In genomic region chr1:236800623-236801022, GRCh38 we compare ENCODE assay signal across 18 cellular contexts. TPM values are rescaled to one million over a fixed set of nuclear protein-coding genes. Genes with fewer than 3 reads are reported as not detected.
DNase-seq lines count a peak whose midpoint lies in the region; ATAC-seq and TF ChIP-seq lines count a peak whose summit lies in the region.
"Had no signal": no experiment of that assay in that cellular context is flagged by ENCODE, and none has a peak within 500 bp of the region (broad histone marks: within the 10 kb centered on the region; RNA-seq: fewer than 3 reads in every experiment).

No MANE protein-coding gene starts in this region.

- no peak for DNase-seq in T-helper 1 cell
- no peak for DNase-seq in natural killer cell treated with Interleukin-12 subunit alpha and Interleukin-12 subunit beta and Interleukin-15 and Interleukin-18, amount 100 ng/mL, for 72 hours (ENCODE audit: low spot score)
- DNase-seq in natural killer cell = no peak
- DNase-seq in foreskin keratinocyte = no peak
- DNase-seq in RPMI8226 = no peak
- no peak for DNase-seq in kidney tubule cell (ENCODE audit: low spot score)
- DNase-seq: Kasumi-1, MV-4-11, NCI-H1436, NCI-H2029 treated with DMSO at 0.1 percent for 48 hours, NCI-H510A, NCI-H82 had no signal

- H3K27ac ChIP-seq in foreskin keratinocyte = peak overlapping the region; percentile 3
- H3K27ac ChIP-seq: 22Rv1, BLaER1 had no signal

- ATAC-seq in natural killer cell treated with Interleukin-12 subunit alpha and Interleukin-12 subunit beta and Interleukin-15 and Interleukin-18, amount 100 ng/mL, for 72 hours = peak in 1 of 2 donors; percentile 72
- no peak for ATAC-seq in natural killer cell
- peak; percentile 15 for ATAC-seq in foreskin keratinocyte
- no peak for ATAC-seq in HG03442 (IDR thresholded peaks at IDR 0.05; ENCODE audit: unreplicated experiment)
- ATAC-seq: Right ventricle myocardium inferior had no signal

- TF ChIP-seq CTCF in natural killer cell (IDR thresholded peaks at IDR 0.05) (no peak), foreskin keratinocyte (conservative IDR thresholded peaks at IDR 0.05) (no peak)

- no peaks in the 10 kb centered on the region for H3K27me3 Mint-ChIP-seq in T-helper 1 cell treated with Interleukin-12 subunit alpha and Interleukin-12 subunit beta and Interleukin-4 antibody, amounts not matched to agents 30 μg/mL and 1 μg/mL, for 36 hours (ENCODE audit: low read depth)
- no peaks in the 10 kb centered on the region for H3K27me3 Mint-ChIP-seq in natural killer cell treated with Interleukin-12 subunit alpha and Interleukin-12 subunit beta and Interleukin-15 and Interleukin-18, amount 100 ng/mL, for 72 hours
- no peaks in the 10 kb centered on the region for H3K27me3 Mint-ChIP-seq in natural killer cell (ENCODE audit: low read depth in 2 of 2)

- H3K4me3 Mint-ChIP-seq in T-helper 1 cell treated with Interleukin-12 subunit alpha and Interleukin-12 subunit beta and Interleukin-4 antibody, amounts not matched to agents 30 μg/mL and 1 μg/mL, for 36 hours = no peak overlapping the region
- peak overlapping the region; percentile 52 for H3K4me3 Mint-ChIP-seq in natural killer cell treated with Interleukin-12 subunit alpha and Interleukin-12 subunit beta and Interleukin-15 and Interleukin-18, amount 100 ng/mL, for 72 hours
- H3K4me3 Mint-ChIP-seq in natural killer cell = no peak overlapping the region

- peaks cover 8% of the 10 kb centered on the region for H3K4me1 ChIP-seq in foreskin keratinocyte
- H3K4me1 ChIP-seq: HAP-1 had no signal

- H3K4me1 Mint-ChIP-seq in T-helper 1 cell treated with Interleukin-12 subunit alpha and Interleukin-12 subunit beta and Interleukin-4 antibody, amounts not matched to agents 30 μg/mL and 1 μg/mL, for 36 hours (ENCODE audit: low read depth) = peaks cover 30% of the 10 kb centered on the region
- peaks cover 42 to 46% of the 10 kb centered on the region in 2 donors for H3K4me1 Mint-ChIP-seq in natural killer cell treated with Interleukin-12 subunit alpha and Interleukin-12 subunit beta and Interleukin-15 and Interleukin-18, amount 100 ng/mL, for 72 hours (ENCODE audit: low read depth in 2 of 2)
- peaks cover 40 to 52% of the 10 kb centered on the region in 2 donors for H3K4me1 Mint-ChIP-seq in natural killer cell

- H3K27me3 ChIP-seq in foreskin keratinocyte = no peaks in the 10 kb centered on the region
- H3K27me3 ChIP-seq: BLaER1 had no signal

- intact Hi-C loops in natural killer cell (cut with micrococcal nuclease) = no loop called here

- peaks cover 14% of the 10 kb centered on the region for H3K36me3 Mint-ChIP-seq in T-helper 1 cell treated with Interleukin-12 subunit alpha and Interleukin-12 subunit beta and Interleukin-4 antibody, amounts not matched to agents 30 μg/mL and 1 μg/mL, for 36 hours (ENCODE audit: low read depth)
- peaks cover 12% of the 10 kb centered on the region for H3K36me3 Mint-ChIP-seq in natural killer cell treated with Interleukin-12 subunit alpha and Interleukin-12 subunit beta and Interleukin-15 and Interleukin-18, amount 100 ng/mL, for 72 hours
- H3K36me3 Mint-ChIP-seq in natural killer cell = no peaks in the 10 kb centered on the region

- H3K9me3 Mint-ChIP-seq in T-helper 1 cell treated with Interleukin-12 subunit alpha and Interleukin-12 subunit beta and Interleukin-4 antibody, amounts not matched to agents 30 μg/mL and 1 μg/mL, for 36 hours = no peaks in the 10 kb centered on the region
- no peaks in the 10 kb centered on the region for H3K9me3 Mint-ChIP-seq in natural killer cell treated with Interleukin-12 subunit alpha and Interleukin-12 subunit beta and Interleukin-15 and Interleukin-18, amount 100 ng/mL, for 72 hours
- no peaks in the 10 kb centered on the region for H3K9me3 Mint-ChIP-seq in natural killer cell

- peak overlapping the region; percentile 21 for H3K27ac Mint-ChIP-seq in T-helper 1 cell treated with Interleukin-12 subunit alpha and Interleukin-12 subunit beta and Interleukin-4 antibody, amounts not matched to agents 30 μg/mL and 1 μg/mL, for 36 hours
- peak overlapping the region; percentile 78 to 84 for H3K27ac Mint-ChIP-seq in natural killer cell treated with Interleukin-12 subunit alpha and Interleukin-12 subunit beta and Interleukin-15 and Interleukin-18, amount 100 ng/mL, for 72 hours
- H3K27ac Mint-ChIP-seq in natural killer cell = no peak overlapping the region

RNA-seq across cellular contexts. Expression of gene MTR, which starts 5.5 kb away (rescaled TPM):
- 10 to 100 TPM; 36.3 to 47.1 TPM for total RNA-seq in natural killer cell treated with Interleukin-12 subunit alpha and Interleukin-12 subunit beta and Interleukin-15 and Interleukin-18, amount 100 ng/mL, for 72 hours
- 10 to 100 TPM; 28.4 to 41.1 (median 38.4) TPM for total RNA-seq in natural killer cell
- 18.6 and 22.8 TPM in 2 replicates for total RNA-seq in foreskin keratinocyte
- 2.6 and 2.8 TPM in 2 replicates for polyA plus RNA-seq in foreskin keratinocyte

Comparison
In these comparisons a context has a peak if more than half of its experiments do, and no peak if none do; other contexts are left out.
1. H3K27ac Mint-ChIP-seq: peak in T-helper 1 cell treated with Interleukin-12 subunit alpha and Interleukin-12 subunit beta and Interleukin-4 antibody, amounts not matched to agents 30 μg/mL and 1 μg/mL, for 36 hours (single experiment) and natural killer cell treated with Interleukin-12 subunit alpha and Interleukin-12 subunit beta and Interleukin-15 and Interleukin-18, amount 100 ng/mL, for 72 hours (2 of 2); none in natural killer cell (0 of 2).